ENCODE assay signal across 1 cellular context in genomic region chr17:58083491-58084316, GRCh38.
TF ChIP-seq lines count a peak whose summit lies in the region.

No MANE protein-coding gene starts in this region.

TF ChIP-seq in K562, 482 proteins besides CTCF, POLR2A, EP300 and RAD21 (continued from another document and continues in another):
- no peak for TF ChIP-seq MAFK (IDR thresholded peaks at IDR 0.05; ENCODE audit: low read length)
- peak; percentile 23; the same call in 1 of the 2 replicates for TF ChIP-seq ZNF766 (CRISPR knock-in tag; conservative IDR thresholded peaks at IDR 0.05)
- peak; percentile 87 for TF ChIP-seq ZC3H4 (CRISPR knock-in tag; IDR thresholded peaks at IDR 0.05; ENCODE audit: borderline replicate concordance)
- no peak for TF ChIP-seq HDAC2 (IDR thresholded peaks at IDR 0.05)
- peak; percentile 81 for TF ChIP-seq ZFX (CRISPR knock-in tag; IDR thresholded peaks at IDR 0.05)
- no peak for TF ChIP-seq NFYB (IDR thresholded peaks at IDR 0.05; ENCODE audit: extremely low read depth, insufficient read length)
- TF ChIP-seq CREB1 (IDR thresholded peaks at IDR 0.05) = peak; percentile 45
- peak; percentile 21; the same call in 1 of the 2 replicates for TF ChIP-seq CREB1 (CRISPR knock-in tag; IDR thresholded peaks at IDR 0.05)
- no peak for TF ChIP-seq ZSCAN29 (IDR thresholded peaks at IDR 0.05)
- no peak for TF ChIP-seq RFX5 (IDR thresholded peaks at IDR 0.05; ENCODE audit: low read depth, low read length)
- TF ChIP-seq RNF2 (IDR thresholded peaks at IDR 0.05) = no peak
- TF ChIP-seq, protein P1, sequence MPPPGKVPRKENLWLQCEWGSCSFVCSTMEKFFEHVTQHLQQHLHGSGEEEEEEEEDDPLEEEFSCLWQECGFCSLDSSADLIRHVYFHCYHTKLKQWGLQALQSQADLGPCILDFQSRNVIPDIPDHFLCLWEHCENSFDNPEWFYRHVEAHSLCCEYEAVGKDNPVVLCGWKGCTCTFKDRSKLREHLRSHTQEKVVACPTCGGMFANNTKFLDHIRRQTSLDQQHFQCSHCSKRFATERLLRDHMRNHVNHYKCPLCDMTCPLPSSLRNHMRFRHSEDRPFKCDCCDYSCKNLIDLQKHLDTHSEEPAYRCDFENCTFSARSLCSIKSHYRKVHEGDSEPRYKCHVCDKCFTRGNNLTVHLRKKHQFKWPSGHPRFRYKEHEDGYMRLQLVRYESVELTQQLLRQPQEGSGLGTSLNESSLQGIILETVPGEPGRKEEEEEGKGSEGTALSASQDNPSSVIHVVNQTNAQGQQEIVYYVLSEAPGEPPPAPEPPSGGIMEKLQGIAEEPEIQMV (tag; conservative IDR thresholded peaks at IDR 0.05; ENCODE audit: low read depth) = no peak
- TF ChIP-seq TAF1 (IDR thresholded peaks at IDR 0.05; ENCODE audit: control insufficient read depth, extremely low read depth, insufficient read depth, low read length, severe bottlenecking) = peak; percentile 44
- no peak for TF ChIP-seq PTTG1 (tag; IDR thresholded peaks at IDR 0.05; ENCODE audit: low read depth)
- TF ChIP-seq THAP12 (CRISPR knock-in tag; IDR thresholded peaks at IDR 0.05) = peak; percentile 69
- no peak for TF ChIP-seq ZNF280B (CRISPR knock-in tag; IDR thresholded peaks at IDR 0.05)
- no peak for TF ChIP-seq LEF1 (IDR thresholded peaks at IDR 0.05)
- TF ChIP-seq ZNF740 (CRISPR knock-in tag; IDR thresholded peaks at IDR 0.05) = peak; percentile 64
- TF ChIP-seq ZNF740 (tag; IDR thresholded peaks at IDR 0.05) = peak in 1 of 2 experiments; percentile 40; a peak in 1 of 4 replicates
- TF ChIP-seq ZNF609 (CRISPR knock-in tag; IDR thresholded peaks at IDR 0.05; ENCODE audit: borderline replicate concordance) = no peak
- 0 out of 2 replicates have a peak, but pooled peaks have one; percentile 44 for TF ChIP-seq ZNF431 (CRISPR knock-in tag; IDR thresholded peaks at IDR 0.05)
- TF ChIP-seq ATF4 (CRISPR knock-in tag; IDR thresholded peaks at IDR 0.05) = 0 out of 2 replicates have a peak, but pooled peaks have one; percentile 14
- TF ChIP-seq, protein P2, sequence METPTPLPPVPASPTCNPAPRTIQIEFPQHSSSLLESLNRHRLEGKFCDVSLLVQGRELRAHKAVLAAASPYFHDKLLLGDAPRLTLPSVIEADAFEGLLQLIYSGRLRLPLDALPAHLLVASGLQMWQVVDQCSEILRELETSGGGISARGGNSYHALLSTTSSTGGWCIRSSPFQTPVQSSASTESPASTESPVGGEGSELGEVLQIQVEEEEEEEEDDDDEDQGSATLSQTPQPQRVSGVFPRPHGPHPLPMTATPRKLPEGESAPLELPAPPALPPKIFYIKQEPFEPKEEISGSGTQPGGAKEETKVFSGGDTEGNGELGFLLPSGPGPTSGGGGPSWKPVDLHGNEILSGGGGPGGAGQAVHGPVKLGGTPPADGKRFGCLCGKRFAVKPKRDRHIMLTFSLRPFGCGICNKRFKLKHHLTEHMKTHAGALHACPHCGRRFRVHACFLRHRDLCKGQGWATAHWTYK (CRISPR knock-in tag; IDR thresholded peaks at IDR 0.05) = 0 out of 2 replicates have a peak, but pooled peaks have one; percentile 48
- TF ChIP-seq, protein P3, sequence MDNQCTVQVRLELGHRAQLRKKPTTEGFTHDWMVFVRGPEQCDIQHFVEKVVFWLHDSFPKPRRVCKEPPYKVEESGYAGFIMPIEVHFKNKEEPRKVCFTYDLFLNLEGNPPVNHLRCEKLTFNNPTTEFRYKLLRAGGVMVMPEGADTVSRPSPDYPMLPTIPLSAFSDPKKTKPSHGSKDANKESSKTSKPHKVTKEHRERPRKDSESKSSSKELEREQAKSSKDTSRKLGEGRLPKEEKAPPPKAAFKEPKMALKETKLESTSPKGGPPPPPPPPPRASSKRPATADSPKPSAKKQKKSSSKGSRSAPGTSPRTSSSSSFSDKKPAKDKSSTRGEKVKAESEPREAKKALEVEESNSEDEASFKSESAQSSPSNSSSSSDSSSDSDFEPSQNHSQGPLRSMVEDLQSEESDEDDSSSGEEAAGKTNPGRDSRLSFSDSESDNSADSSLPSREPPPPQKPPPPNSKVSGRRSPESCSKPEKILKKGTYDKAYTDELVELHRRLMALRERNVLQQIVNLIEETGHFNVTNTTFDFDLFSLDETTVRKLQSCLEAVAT (IDR thresholded peaks at IDR 0.05) = no peak
- TF ChIP-seq WHSC1 (IDR thresholded peaks at IDR 0.05; ENCODE audit: low read length) = no peak
- TF ChIP-seq THRAP3 (IDR thresholded peaks at IDR 0.05; ENCODE audit: borderline replicate concordance) = no peak
- TF ChIP-seq, protein P4, sequence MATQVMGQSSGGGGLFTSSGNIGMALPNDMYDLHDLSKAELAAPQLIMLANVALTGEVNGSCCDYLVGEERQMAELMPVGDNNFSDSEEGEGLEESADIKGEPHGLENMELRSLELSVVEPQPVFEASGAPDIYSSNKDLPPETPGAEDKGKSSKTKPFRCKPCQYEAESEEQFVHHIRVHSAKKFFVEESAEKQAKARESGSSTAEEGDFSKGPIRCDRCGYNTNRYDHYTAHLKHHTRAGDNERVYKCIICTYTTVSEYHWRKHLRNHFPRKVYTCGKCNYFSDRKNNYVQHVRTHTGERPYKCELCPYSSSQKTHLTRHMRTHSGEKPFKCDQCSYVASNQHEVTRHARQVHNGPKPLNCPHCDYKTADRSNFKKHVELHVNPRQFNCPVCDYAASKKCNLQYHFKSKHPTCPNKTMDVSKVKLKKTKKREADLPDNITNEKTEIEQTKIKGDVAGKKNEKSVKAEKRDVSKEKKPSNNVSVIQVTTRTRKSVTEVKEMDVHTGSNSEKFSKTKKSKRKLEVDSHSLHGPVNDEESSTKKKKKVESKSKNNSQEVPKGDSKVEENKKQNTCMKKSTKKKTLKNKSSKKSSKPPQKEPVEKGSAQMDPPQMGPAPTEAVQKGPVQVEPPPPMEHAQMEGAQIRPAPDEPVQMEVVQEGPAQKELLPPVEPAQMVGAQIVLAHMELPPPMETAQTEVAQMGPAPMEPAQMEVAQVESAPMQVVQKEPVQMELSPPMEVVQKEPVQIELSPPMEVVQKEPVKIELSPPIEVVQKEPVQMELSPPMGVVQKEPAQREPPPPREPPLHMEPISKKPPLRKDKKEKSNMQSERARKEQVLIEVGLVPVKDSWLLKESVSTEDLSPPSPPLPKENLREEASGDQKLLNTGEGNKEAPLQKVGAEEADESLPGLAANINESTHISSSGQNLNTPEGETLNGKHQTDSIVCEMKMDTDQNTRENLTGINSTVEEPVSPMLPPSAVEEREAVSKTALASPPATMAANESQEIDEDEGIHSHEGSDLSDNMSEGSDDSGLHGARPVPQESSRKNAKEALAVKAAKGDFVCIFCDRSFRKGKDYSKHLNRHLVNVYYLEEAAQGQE (CRISPR knock-in tag; IDR thresholded peaks at IDR 0.05; ENCODE audit: low read depth) = no peak
- no peak for TF ChIP-seq NFRKB (IDR thresholded peaks at IDR 0.05; ENCODE audit: low read depth)
- no peak for TF ChIP-seq BCLAF1 (IDR thresholded peaks at IDR 0.05; ENCODE audit: borderline replicate concordance in 1 of 2, control insufficient read depth in 1 of 2, low read depth in 2 of 2, low read length in 1 of 2)
- TF ChIP-seq SRSF7 (optimal IDR thresholded peaks at IDR 0.05; ENCODE audit: low read depth, low read length) = peak; percentile 62
- TF ChIP-seq DACH1 (IDR thresholded peaks at IDR 0.05; ENCODE audit: partially characterized antibody) = no peak
- 0 out of 2 replicates have a peak, but pooled peaks have one; percentile 24 for TF ChIP-seq FOXP1 (CRISPR knock-in tag; IDR thresholded peaks at IDR 0.05)
- no peak for TF ChIP-seq NR4A1 (CRISPR knock-in tag; IDR thresholded peaks at IDR 0.05)
- no peak for TF ChIP-seq NR4A1 (tag; IDR thresholded peaks at IDR 0.05)
- TF ChIP-seq BDP1 (IDR thresholded peaks at IDR 0.05; ENCODE audit: insufficient read depth, insufficient read length) = no peak
- peak; percentile 53 for TF ChIP-seq MYC (IDR thresholded peaks at IDR 0.05; ENCODE audit: low read depth, low read length)
- TF ChIP-seq MYC (CRISPR knock-in tag; IDR thresholded peaks at IDR 0.05; ENCODE audit: borderline replicate concordance, low read depth) = no peak
- no peak for TF ChIP-seq FOXJ2 (tag; IDR thresholded peaks at IDR 0.05)
- 0 out of 2 replicates have a peak, but pooled peaks have one; percentile 28 for TF ChIP-seq SMARCA5 (IDR thresholded peaks at IDR 0.05)
